Comparison of ENCODE assay signal across 8 cellular contexts in the genomic region with DNA sequence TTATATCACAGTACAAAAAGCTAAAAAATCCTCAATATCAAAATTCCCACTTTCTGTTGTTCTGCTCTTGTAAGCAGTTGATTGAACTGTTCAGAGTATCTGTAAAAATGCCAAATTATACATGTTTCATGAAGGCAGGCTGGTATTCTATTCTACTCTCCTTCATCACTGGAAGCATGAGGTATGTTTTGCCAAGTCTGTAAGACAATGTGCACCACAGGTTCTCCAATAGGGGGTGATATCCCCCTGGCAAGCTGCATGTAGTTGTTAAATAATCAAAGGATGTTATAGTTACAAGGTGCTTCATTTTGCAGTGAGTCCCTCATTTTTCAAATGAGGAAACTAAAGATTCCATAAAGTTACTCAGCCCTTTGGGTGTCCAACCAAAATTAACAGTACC. TPM values are rescaled to one million over a fixed set of nuclear protein-coding genes. Genes with fewer than 3 reads are reported as not detected.
DNase-seq lines count a peak whose midpoint lies in the region; ATAC-seq and TF ChIP-seq lines count a peak whose summit lies in the region.

No MANE protein-coding gene starts in this region.

- H3K4me1 ChIP-seq in CD8-positive, alpha-beta memory T cell (ENCODE audit: insufficient read depth, low read length) = peaks cover 57% of the 10 kb centered on the region
- peaks cover 0 to 4% (median 2%) of the 10 kb centered on the region in 4 donors for H3K4me1 ChIP-seq in liver (ENCODE audit: control insufficient read depth in 4 of 4, insufficient read depth in 4 of 4, low read length in 3 of 4)

- peak overlapping the region; percentile 38 to 91 (median 80) for H3K27ac Mint-ChIP-seq in CD8-positive, alpha-beta memory T cell
- no peak overlapping the region for H3K27ac Mint-ChIP-seq in activated CD8-positive, alpha-beta T cell treated with anti-CD3 and anti-CD28 coated beads, Interleukin-2, amount 10 ng/mL, durations not matched to agents 7 days and 5 days

- POLR2A ChIA-PET in CD8-positive, alpha-beta memory T cell (lab: Charles Lee) = interaction anchor here (0.6 kb wide), 1 partner anchor 159 kb away, joined by 4 read pairs; no protein-coding TSS in a partner anchor
- POLR2A ChIA-PET in activated CD8-positive, alpha-beta T cell treated with anti-CD3 and anti-CD28 coated beads, Interleukin-2, amount 10 ng/mL, durations not matched to agents 7 days and 5 days (lab: Charles Lee) = no interaction called here

- peak; percentile 51 for ATAC-seq in activated CD8-positive, alpha-beta T cell treated with anti-CD3 and anti-CD28 coated beads, Interleukin-2, amount 10 ng/mL, durations not matched to agents 7 days and 5 days
- ATAC-seq in HG02981 (IDR thresholded peaks at IDR 0.05; ENCODE audit: unreplicated experiment) = no peak
- ATAC-seq in HG02678 (IDR thresholded peaks at IDR 0.05; ENCODE audit: unreplicated experiment) = no peak

- H3K27me3 Mint-ChIP-seq in CD8-positive, alpha-beta memory T cell = no peaks in the 10 kb centered on the region
- H3K27me3 Mint-ChIP-seq in activated CD8-positive, alpha-beta T cell treated with anti-CD3 and anti-CD28 coated beads, Interleukin-2, amount 10 ng/mL, durations not matched to agents 7 days and 5 days (ENCODE audit: low read depth) = no peaks in the 10 kb centered on the region

- no peaks in the 10 kb centered on the region for H3K36me3 ChIP-seq in CD8-positive, alpha-beta memory T cell (ENCODE audit: insufficient read depth, low read length)
- H3K36me3 ChIP-seq in liver (ENCODE audit: control insufficient read depth in 4 of 4, insufficient read depth in 3 of 4, low read depth in 1 of 4, low read length in 3 of 4) = peaks cover 0 to 10% (median under 1%) of the 10 kb centered on the region in 4 donors

- peak; percentile 66 to 76 for TF ChIP-seq RAD21 in liver (IDR thresholded peaks at IDR 0.05)

- no peak overlapping the region for H3K27ac ChIP-seq in CD8-positive, alpha-beta memory T cell (ENCODE audit: low read depth, low read length)
- H3K27ac ChIP-seq in liver (ENCODE audit: low read depth in 1 of 2, low read length in 2 of 2) = no peak overlapping the region

- no peaks in the 10 kb centered on the region for H3K27me3 ChIP-seq in CD8-positive, alpha-beta memory T cell (ENCODE audit: insufficient read depth, low read length, poor library complexity, severe bottlenecking)
- no peaks in the 10 kb centered on the region for H3K27me3 ChIP-seq in liver (ENCODE audit: control insufficient read depth in 4 of 4, insufficient read depth in 4 of 4, low read length in 3 of 4)

- H3K4me3 ChIP-seq in CD8-positive, alpha-beta memory T cell (ENCODE audit: low read length) = no peak overlapping the region
- H3K4me3 ChIP-seq in liver (ENCODE audit: low read depth in 1 of 3, low read length in 3 of 3) = no peak overlapping the region

- peak overlapping the region in 1 of 7 donors; percentile 24 for H3K4me3 Mint-ChIP-seq in CD8-positive, alpha-beta memory T cell
- H3K4me3 Mint-ChIP-seq in activated CD8-positive, alpha-beta T cell treated with anti-CD3 and anti-CD28 coated beads, Interleukin-2, amount 10 ng/mL, durations not matched to agents 7 days and 5 days = no peak overlapping the region

- peaks cover 55 to 82% (median 79%) of the 10 kb centered on the region in 3 donors for H3K4me1 Mint-ChIP-seq in CD8-positive, alpha-beta memory T cell
- peaks cover 71% of the 10 kb centered on the region for H3K4me1 Mint-ChIP-seq in activated CD8-positive, alpha-beta T cell treated with anti-CD3 and anti-CD28 coated beads, Interleukin-2, amount 10 ng/mL, durations not matched to agents 7 days and 5 days (ENCODE audit: low read depth)

- peak in 3 of 5 donors; percentile 9 to 51 (median 40) for DNase-seq in CD8-positive, alpha-beta memory T cell
- peak; percentile 32 for DNase-seq in HCEC 1CT
- DNase-seq in activated CD8-positive, alpha-beta T cell treated with anti-CD3 and anti-CD28 coated beads, Interleukin-2, amount 10 ng/mL, durations not matched to agents 7 days and 5 days = peak; percentile 49
- no peak for DNase-seq in 8988T
- DNase-seq in mucosa of gallbladder (ENCODE audit: low spot score) = no peak

- peaks cover 0 to 38% (median 18%) of the 10 kb centered on the region in 3 donors for H3K36me3 Mint-ChIP-seq in CD8-positive, alpha-beta memory T cell
- H3K36me3 Mint-ChIP-seq in activated CD8-positive, alpha-beta T cell treated with anti-CD3 and anti-CD28 coated beads, Interleukin-2, amount 10 ng/mL, durations not matched to agents 7 days and 5 days (ENCODE audit: low read depth) = peaks cover 35% of the 10 kb centered on the region

- CTCF ChIA-PET in CD8-positive, alpha-beta memory T cell (lab: Charles Lee) = interaction anchor here (1.7 to 2.3 kb wide), 2 partner anchors 153 to 156 kb away, joined by 5 to 12 read pairs; no protein-coding TSS in a partner anchor
- CTCF ChIA-PET in activated CD8-positive, alpha-beta T cell treated with anti-CD3 and anti-CD28 coated beads, Interleukin-2, amount 10 ng/mL, durations not matched to agents 7 days and 5 days (lab: Charles Lee) = interaction anchor here (0.7 to 9.5 kb wide), 18 partner anchors 10 to 518 kb away, joined by 3 to 95 read pairs (median 3); partner anchors contain the start of genes ERG28 and NEK9

- TF ChIP-seq CTCF in liver (IDR thresholded peaks at IDR 0.05; ENCODE audit: low read depth, low read length, missing input control) = peak; percentile 25

- H3K9me3 ChIP-seq in CD8-positive, alpha-beta memory T cell (ENCODE audit: low read length) = no peaks in the 10 kb centered on the region
- H3K9me3 ChIP-seq in liver (ENCODE audit: control insufficient read depth in 4 of 4, low read length in 3 of 4) = no peaks in the 10 kb centered on the region

- H3K9me3 Mint-ChIP-seq in CD8-positive, alpha-beta memory T cell = no peaks in the 10 kb centered on the region
- no peaks in the 10 kb centered on the region for H3K9me3 Mint-ChIP-seq in activated CD8-positive, alpha-beta T cell treated with anti-CD3 and anti-CD28 coated beads, Interleukin-2, amount 10 ng/mL, durations not matched to agents 7 days and 5 days (ENCODE audit: insufficient read depth)

- peak overlapping the region in 1 of 2 donors; percentile 19 for H3K9ac ChIP-seq in liver (ENCODE audit: low read depth in 1 of 2, low read length in 2 of 2)

TF ChIP-seq in liver, 16 proteins besides CTCF, POLR2A, EP300 and RAD21:
- TF ChIP-seq GABPA (IDR thresholded peaks at IDR 0.05 in 1 of 2, conservative IDR thresholded peaks at IDR 0.05 in 1 of 2) (no peak), HNF4G (IDR thresholded peaks at IDR 0.05) (no peak), FOXA1 (IDR thresholded peaks at IDR 0.05) (no peak)
- TF ChIP-seq, protein P1, sequence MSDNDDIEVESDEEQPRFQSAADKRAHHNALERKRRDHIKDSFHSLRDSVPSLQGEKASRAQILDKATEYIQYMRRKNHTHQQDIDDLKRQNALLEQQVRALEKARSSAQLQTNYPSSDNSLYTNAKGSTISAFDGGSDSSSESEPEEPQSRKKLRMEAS (IDR thresholded peaks at IDR 0.05) = no peak

RNA-seq across cellular contexts. Expression of gene NEK9, which starts 15.1 kb away (rescaled TPM):
- total RNA-seq in CD8-positive, alpha-beta memory T cell = 10 to 100 TPM; 72.2 to 74.0 TPM
- 18.0 TPM for polyA plus RNA-seq in CD8-positive, alpha-beta memory T cell
- 10 to 100 TPM; 73.7 to 80.0 TPM for total RNA-seq in activated CD8-positive, alpha-beta T cell treated with anti-CD3 and anti-CD28 coated beads, Interleukin-2, amount 10 ng/mL, durations not matched to agents 7 days and 5 days
- total RNA-seq in liver (10 to 100 TPM; 35.2 to 46.0 TPM), mucosa of gallbladder (119 TPM)
- polyA plus RNA-seq in liver = 10 to 100 TPM; 13.4 to 24.3 TPM

RNA-seq across cellular contexts. Expression of gene TMED10, which starts 34.4 kb away (rescaled TPM):
- 100 to 1,000 TPM; 178 TPM for total RNA-seq in CD8-positive, alpha-beta memory T cell
- polyA plus RNA-seq in CD8-positive, alpha-beta memory T cell = 321 TPM
- total RNA-seq in activated CD8-positive, alpha-beta T cell treated with anti-CD3 and anti-CD28 coated beads, Interleukin-2, amount 10 ng/mL, durations not matched to agents 7 days and 5 days = 100 to 1,000 TPM; 177 to 188 TPM
- total RNA-seq in liver = 100 to 1,000 TPM; 167 to 297 TPM
- 100 to 1,000 TPM; 206 to 349 TPM for polyA plus RNA-seq in liver
- total RNA-seq in mucosa of gallbladder = 390 TPM

Comparison
In these comparisons a context has a peak if more than half of its experiments do, and no peak if none do; other contexts are left out.
1. DNase-seq: peak in CD8-positive, alpha-beta memory T cell (3 of 5), HCEC 1CT (single experiment) and activated CD8-positive, alpha-beta T cell treated with anti-CD3 and anti-CD28 coated beads, Interleukin-2, amount 10 ng/mL, durations not matched to agents 7 days and 5 days (single experiment); none in 8988T (single experiment) and mucosa of gallbladder (single experiment).